ENCODE assay signal across 11 cellular contexts in the genomic region with DNA sequence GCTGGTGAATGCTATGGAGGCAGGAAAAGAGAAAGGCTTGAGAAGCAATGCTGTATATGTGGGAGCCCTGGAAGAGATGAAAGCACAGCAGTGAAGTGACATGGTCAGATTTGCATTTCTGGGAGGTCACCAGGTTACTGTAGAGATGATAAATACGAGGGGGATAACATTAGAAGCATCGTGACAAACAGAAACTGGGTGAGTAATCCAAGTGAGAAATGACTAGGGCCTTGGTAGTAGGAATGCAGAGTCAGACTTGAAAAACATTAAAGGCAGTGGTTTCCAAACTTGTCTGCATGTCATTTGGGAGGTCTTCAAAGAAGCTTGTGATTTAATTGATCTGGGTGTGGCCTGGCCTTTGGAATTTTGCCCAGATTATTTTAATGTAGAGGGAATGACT. TPM values are rescaled to one million over a fixed set of nuclear protein-coding genes. Genes with fewer than 3 reads are reported as not detected.
DNase-seq lines count a peak whose midpoint lies in the region; ATAC-seq, FAIRE-seq and TF ChIP-seq lines count a peak whose summit lies in the region.
"Had no signal": no experiment of that assay in that cellular context is flagged by ENCODE, and none has a peak within 500 bp of the region (broad histone marks: within the 10 kb centered on the region; RNA-seq: fewer than 3 reads in every experiment).

No MANE protein-coding gene starts in this region.

- 38 to 48% methylated on average over 2 of the region's 2 CpGs for WGBS in pancreas, 2 donors

- H3K27me3 ChIP-seq in pancreas: no peaks in the 10 kb centered on the region

- H3K36me3 Mint-ChIP-seq in mesothelial cell of epicardium: peaks cover 8% of the 10 kb centered on the region

- no peaks in the 10 kb centered on the region for H3K36me3 ChIP-seq in pancreas

- H3K27ac Mint-ChIP-seq in mesothelial cell of epicardium: no peak overlapping the region
- H3K27ac Mint-ChIP-seq: B cell had no signal

- FAIRE-seq in pancreas (lab: Jason Lieb, UNC): no peak

- H3K9me3 ChIP-seq in pancreas: no peaks in the 10 kb centered on the region

- peak in 3 of 4 donors; percentile 41 to 50 (median 49) for ATAC-seq in pancreas

- H3K27ac ChIP-seq in pancreas: peak overlapping the region in 1 of 4 donors; percentile 16

- DNase-seq in activated CD4-positive, alpha-beta T cell treated with anti-CD3 and anti-CD28 coated beads for 48 hours: peak; percentile 7
- DNase-seq in activated CD4-positive, alpha-beta T cell treated with anti-CD3 and anti-CD28 coated beads for 4 hours: no peak
- peak; percentile 66 for DNase-seq in HCEC 1CT
- peak; percentile 79 for DNase-seq in LHCN-M2 (ENCODE audit: low read depth)
- DNase-seq in pancreas: no peak
- no peak for DNase-seq in mesothelial cell of epicardium (ENCODE audit: low spot score in 2 of 2, unreplicated experiment in 2 of 2)
- DNase-seq in medulla oblongata (ENCODE audit: extremely low spot score): no peak
- DNase-seq in germinal center (ENCODE audit: low spot score): no peak
- DNase-seq: NCI-H2081 had no signal

- peaks cover 17% of the 10 kb centered on the region for H3K9me3 Mint-ChIP-seq in mesothelial cell of epicardium

- no peaks in the 10 kb centered on the region for H3K27me3 Mint-ChIP-seq in mesothelial cell of epicardium (ENCODE audit: low read depth)
- H3K27me3 Mint-ChIP-seq: B cell had no signal

- H3K4me3 Mint-ChIP-seq in mesothelial cell of epicardium: no peak overlapping the region
- H3K4me3 Mint-ChIP-seq: B cell, neural crest cell had no signal

- no peak for TF ChIP-seq CTCF in pancreas (IDR thresholded peaks at IDR 0.05)
- TF ChIP-seq CTCF in mesothelial cell of epicardium (IDR thresholded peaks at IDR 0.05; ENCODE audit: unreplicated experiment): no peak

- no peaks in the 10 kb centered on the region for H3K4me1 ChIP-seq in pancreas

- H3K4me3 ChIP-seq in pancreas: no peak overlapping the region

- peaks cover 8% of the 10 kb centered on the region for H3K4me1 Mint-ChIP-seq in mesothelial cell of epicardium
- H3K4me1 Mint-ChIP-seq: B cell, neural crest cell had no signal

- intact Hi-C loops in pancreas (cut with DNase I): no loop called here

RNA-seq across cellular contexts. Expression of gene CCDC34, which starts 44.0 kb away (rescaled TPM):
- total RNA-seq in LHCN-M2 (2014; rRNA removed) (11.2 and 18.5 TPM in 2 replicates), pancreas (1 to 10 TPM; 3.3 to 7.1 (median 4.1) TPM), mesothelial cell of epicardium (11.1 to 13.9 TPM (median 13.5 TPM) in 3 replicates)
- polyA plus RNA-seq in LHCN-M2 (2012): 10.8 TPM
- polyA plus RNA-seq in pancreas: 10 to 100 TPM in 1 of 2 donors, 1 to 10 TPM in 1; 4.8 to 10.1 TPM

Comparison
In these comparisons a context has a peak if more than half of its experiments do, and no peak if none do; other contexts are left out.
1. DNase-seq: peak in activated CD4-positive, alpha-beta T cell treated with anti-CD3 and anti-CD28 coated beads for 48 hours (single experiment), HCEC 1CT (single experiment) and LHCN-M2 (single experiment); none in activated CD4-positive, alpha-beta T cell treated with anti-CD3 and anti-CD28 coated beads for 4 hours (0 of 2), pancreas (0 of 6), mesothelial cell of epicardium (0 of 2), medulla oblongata (single experiment) and germinal center (single experiment).